18 cellular contexts compared by ENCODE assay signal in the genomic region with DNA sequence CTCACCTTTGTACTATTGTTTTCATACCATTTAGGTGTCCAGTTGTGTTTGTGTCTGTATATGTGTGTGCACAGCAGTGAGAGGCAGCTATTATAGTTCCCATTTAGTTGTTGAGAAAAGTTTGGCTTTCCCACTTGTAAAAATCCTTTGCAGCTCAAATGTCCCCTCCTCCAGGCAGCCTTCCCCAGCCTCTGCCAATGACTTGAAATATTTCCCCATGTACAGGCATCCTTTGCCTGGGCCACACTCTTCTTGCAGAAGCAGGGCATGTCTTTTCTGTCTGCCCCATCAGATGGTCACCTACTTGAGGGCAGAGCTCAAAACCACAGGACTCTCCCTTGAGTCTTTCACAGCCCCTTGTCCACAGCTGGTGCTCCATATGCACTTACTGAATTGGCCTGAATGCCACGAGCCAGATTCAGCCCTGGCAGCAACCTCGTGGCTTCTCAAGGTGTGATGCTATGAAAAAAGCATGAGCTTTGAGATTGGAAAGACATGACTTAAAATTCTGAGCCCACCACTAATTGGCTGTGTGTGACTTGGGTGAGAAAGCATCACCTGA. TPM values are rescaled to one million over a fixed set of nuclear protein-coding genes. Genes with fewer than 3 reads are reported as not detected.
"Had no signal": no experiment of that assay in that cellular context is flagged by ENCODE, and none has a peak within 500 bp of the region (broad histone marks: within the 10 kb centered on the region; RNA-seq: fewer than 3 reads in every experiment).

No MANE protein-coding gene starts in this region.

- H3K27ac ChIP-seq: foreskin keratinocyte, right atrium auricular region, thyroid gland, uterus had no signal

- H3K4me3 ChIP-seq: right atrium auricular region, smooth muscle cell, thyroid gland, uterus had no signal

- H3K9me3 ChIP-seq: right atrium auricular region, thyroid gland, uterus had no signal

- H3K27me3 ChIP-seq: foreskin keratinocyte, right atrium auricular region, thyroid gland, uterus had no signal

- ATAC-seq: activated CD4-positive, CD25-positive, alpha-beta regulatory T cell treated with anti-CD3 and anti-CD28 coated beads, Interleukin-2, amount 50 U/mL, for 24 hours; activated T-cell treated with anti-CD3 and anti-CD28 coated beads, Interleukin-2, amount 50 U/mL, for 4 hours; foreskin keratinocyte; natural killer cell treated with Interleukin-12 subunit alpha and Interleukin-12 subunit beta and Interleukin-15 and Interleukin-18, amount 100 ng/mL, for 72 hours; T-cell had no signal

- H3K36me3 ChIP-seq: right atrium auricular region, thyroid gland, uterus had no signal

- DNase-seq: activated CD4-positive, alpha-beta T cell treated with anti-CD3 and anti-CD28 coated beads, Interleukin-2, amount 50 U/mL, for 1 hour; activated gamma-delta T cell treated with Interleukin-2 at 50 U/mL for 16 hours; activated T-cell treated with anti-CD3 and anti-CD28 coated beads, Interleukin-2, amount 50 U/mL, for 4 hours; central memory CD4-positive, alpha-beta T cell; effector CD8-positive, alpha-beta T cell; foreskin keratinocyte; glutamatergic neuron; kidney glomerular epithelial cell; mesendoderm; nucleus accumbens; T-helper 9 cell; thyroid gland; uterus had no signal

- H3K4me1 ChIP-seq: right atrium auricular region, thyroid gland, uterus had no signal

RNA-seq across cellular contexts. Expression of a gene that starts 39.3 kb away (rescaled TPM):
- total RNA-seq: natural killer cell treated with Interleukin-12 subunit alpha and Interleukin-12 subunit beta and Interleukin-15 and Interleukin-18, amount 100 ng/mL, for 72 hours; smooth muscle cell had no signal
